ENCODE assay signal across 8 cellular contexts in the genomic region with DNA sequence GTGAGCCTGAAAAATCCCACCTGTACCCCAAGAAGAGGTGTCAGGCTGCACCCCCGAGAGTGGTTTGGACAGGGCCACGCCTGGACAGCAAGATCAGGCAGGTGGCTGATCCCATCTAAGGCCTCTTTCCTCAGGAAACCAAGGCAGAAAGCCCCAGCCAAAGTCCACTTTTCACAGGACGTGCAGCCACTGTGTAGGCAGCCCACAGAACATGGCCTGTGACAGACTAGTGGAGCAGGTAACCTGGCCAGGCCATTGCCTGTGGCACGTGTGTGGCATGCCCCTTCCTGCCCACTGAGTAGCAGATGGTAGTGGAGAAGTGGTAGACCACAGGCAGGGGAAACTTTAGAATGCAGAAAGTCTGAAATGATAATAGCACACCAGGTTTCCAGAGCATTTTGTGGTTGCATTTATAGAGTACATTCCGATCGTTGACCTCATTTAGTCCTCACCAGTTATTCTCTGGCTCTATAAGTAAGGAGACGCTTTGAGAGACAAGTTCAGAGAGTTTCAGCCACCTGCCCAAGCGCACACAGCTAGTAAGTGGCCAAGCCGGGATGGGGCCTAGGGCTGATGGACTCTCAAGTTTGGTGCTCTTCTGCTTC.
A peak's percentile ranks its signal among the peaks of the same experiment; 100 is the strongest.
DNase-seq lines count a peak whose midpoint lies in the region; ATAC-seq lines count a peak whose summit lies in the region.

No MANE protein-coding gene starts in this region.

- H3K27me3 ChIP-seq in subcutaneous abdominal adipose tissue (ENCODE audit: control insufficient read depth in 5 of 5, insufficient read depth in 4 of 5, low read length in 5 of 5), result no peaks in the 10 kb centered on the region

- no peak for DNase-seq in activated CD4-positive, alpha-beta T cell treated with anti-CD3 and anti-CD28 coated beads, Interleukin-2, amount 10 ng/mL, durations not matched to agents 24 days and 14 days
- DNase-seq in activated CD4-positive, alpha-beta T cell treated with anti-CD3 and anti-CD28 coated beads, Interleukin-2, amount 50 U/mL, for 1 hour, result no peak
- peak; percentile 35 for DNase-seq in UCSD-AML1 (lab: John Stamatoyannopoulos, UW; ENCODE audit: unreplicated experiment)
- peak; percentile 46 for DNase-seq in glomerular visceral epithelial cell (ENCODE audit: extremely low spot score)
- DNase-seq in effector CD4-positive, alpha-beta T cell, result no peak
- no peak for DNase-seq in activated gamma-delta T cell treated with Interleukin-2 at 50 U/mL for 16 hours

- H3K36me3 ChIP-seq in subcutaneous abdominal adipose tissue (ENCODE audit: control insufficient read depth in 5 of 5, insufficient read depth in 5 of 5, low read length in 5 of 5), result peaks cover 2 to 57% (median 47%) of the 10 kb centered on the region in 5 donors

- peak overlapping the region; percentile 96 for H3K27ac ChIP-seq in subcutaneous abdominal adipose tissue (ENCODE audit: low read depth, low read length)

- intact Hi-C loops in activated CD4-positive, alpha-beta T cell treated with anti-CD3 and anti-CD28 coated beads, Interleukin-2, amount 10 ng/mL, durations not matched to agents 24 days and 14 days (cut with micrococcal nuclease), result no loop called here

- no peak overlapping the region for H3K4me3 ChIP-seq in subcutaneous abdominal adipose tissue (ENCODE audit: low read depth in 1 of 5, low read length in 5 of 5)

- no peak for ATAC-seq in GM18511 (IDR thresholded peaks at IDR 0.05; ENCODE audit: unreplicated experiment)

- no peaks in the 10 kb centered on the region for H3K27me3 Mint-ChIP-seq in activated CD4-positive, alpha-beta T cell treated with anti-CD3 and anti-CD28 coated beads, Interleukin-2, amount 10 ng/mL, durations not matched to agents 24 days and 14 days

- no peak overlapping the region for H3K4me3 Mint-ChIP-seq in activated CD4-positive, alpha-beta T cell treated with anti-CD3 and anti-CD28 coated beads, Interleukin-2, amount 10 ng/mL, durations not matched to agents 24 days and 14 days

- H3K9me3 Mint-ChIP-seq in activated CD4-positive, alpha-beta T cell treated with anti-CD3 and anti-CD28 coated beads, Interleukin-2, amount 10 ng/mL, durations not matched to agents 24 days and 14 days, result no peaks in the 10 kb centered on the region

- peaks cover 21 to 75% (median 54%) of the 10 kb centered on the region in 5 donors for H3K4me1 ChIP-seq in subcutaneous abdominal adipose tissue (ENCODE audit: control insufficient read depth in 5 of 5, insufficient read depth in 5 of 5, low read length in 5 of 5)

- peaks cover 65% of the 10 kb centered on the region for H3K36me3 Mint-ChIP-seq in activated CD4-positive, alpha-beta T cell treated with anti-CD3 and anti-CD28 coated beads, Interleukin-2, amount 10 ng/mL, durations not matched to agents 24 days and 14 days (ENCODE audit: low read depth)

- peaks cover 11% of the 10 kb centered on the region for H3K4me1 Mint-ChIP-seq in activated CD4-positive, alpha-beta T cell treated with anti-CD3 and anti-CD28 coated beads, Interleukin-2, amount 10 ng/mL, durations not matched to agents 24 days and 14 days

- H3K9ac ChIP-seq in subcutaneous abdominal adipose tissue (ENCODE audit: low read length in 5 of 5), result peak overlapping the region in 1 of 5 donors; percentile 12

- peak overlapping the region; percentile 80 for H3K27ac Mint-ChIP-seq in activated CD4-positive, alpha-beta T cell treated with anti-CD3 and anti-CD28 coated beads, Interleukin-2, amount 10 ng/mL, durations not matched to agents 24 days and 14 days

- H3K9me3 ChIP-seq in subcutaneous abdominal adipose tissue (ENCODE audit: control insufficient read depth in 5 of 5, low read length in 5 of 5), result no peaks in the 10 kb centered on the region

Comparison
In these comparisons a context has a peak if more than half of its experiments do, and no peak if none do; other contexts are left out.
1. DNase-seq: peak in UCSD-AML1 (single experiment) and glomerular visceral epithelial cell (single experiment); none in activated CD4-positive, alpha-beta T cell treated with anti-CD3 and anti-CD28 coated beads, Interleukin-2, amount 10 ng/mL, durations not matched to agents 24 days and 14 days (single experiment), activated CD4-positive, alpha-beta T cell treated with anti-CD3 and anti-CD28 coated beads, Interleukin-2, amount 50 U/mL, for 1 hour (single experiment), effector CD4-positive, alpha-beta T cell (single experiment) and activated gamma-delta T cell treated with Interleukin-2 at 50 U/mL for 16 hours (single experiment).